Comparison of ENCODE assay signal across 1 cellular context in genomic region chr14:85221832-85222231, GRCh38.
TF ChIP-seq lines count a peak whose summit lies in the region.

No MANE protein-coding gene starts in this region.

TF ChIP-seq in HepG2, 621 proteins besides CTCF, POLR2A, EP300 and RAD21 (continued from another document):
- no peak for TF ChIP-seq EHMT2 (IDR thresholded peaks at IDR 0.05; ENCODE audit: borderline replicate concordance, low read depth, low read length)
